Comparison of ENCODE assay signal across 15 cellular contexts in the genomic region with DNA sequence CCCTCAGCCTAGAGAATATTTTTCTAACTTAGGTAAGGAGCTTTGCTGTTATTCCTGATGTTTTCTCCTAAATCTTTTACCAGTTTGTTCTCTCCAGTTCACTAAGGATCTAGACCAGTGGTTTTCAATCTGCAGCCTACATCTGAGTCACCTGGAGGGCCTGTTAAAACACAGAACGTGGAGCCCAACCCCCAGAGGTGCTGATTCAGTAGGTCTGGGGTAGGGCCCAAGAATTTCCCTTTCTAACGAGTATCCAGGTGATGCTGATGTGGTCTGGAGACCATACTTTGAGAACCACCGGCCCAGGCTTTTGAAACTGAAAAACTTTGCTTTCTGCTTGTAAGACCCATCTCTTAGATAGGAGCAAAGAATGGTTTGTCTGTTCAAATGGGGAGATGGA. TPM values are rescaled to one million over a fixed set of nuclear protein-coding genes. Genes with fewer than 3 reads are reported as not detected.
DNase-seq lines count a peak whose midpoint lies in the region; ATAC-seq, FAIRE-seq and TF ChIP-seq lines count a peak whose summit lies in the region.
"Had no signal": no experiment of that assay in that cellular context is flagged by ENCODE, and none has a peak within 500 bp of the region (broad histone marks: within the 10 kb centered on the region; RNA-seq: fewer than 3 reads in every experiment).

No MANE protein-coding gene starts in this region.

- H3K4me2 ChIP-seq in BLaER1 treated with 17β-estradiol and CSF1 and Interleukin-3, amounts not matched to agents 10 nM and 100 nM = peak overlapping the region in 8 of 11 experiments; percentile 75 to 92 (median 86); a peak in 15 of 22 replicates

- intact Hi-C loops in ascending aorta (cut with DNase I) (no loop called here), head of caudate nucleus (cut with DNase I) (no loop called here)

- H3K36me3 ChIP-seq in BLaER1 treated with 17β-estradiol and CSF1 and Interleukin-3, amounts not matched to agents 10 nM and 100 nM = peaks cover 61 to 75% (median 68%) of the 10 kb centered on the region in 11 experiments
- H3K36me3 ChIP-seq in ascending aorta = no peaks in the 10 kb centered on the region
- no peaks in the 10 kb centered on the region for H3K36me3 ChIP-seq in neutrophil
- H3K36me3 ChIP-seq: lower lobe of right lung had no signal

- POLR2A ChIA-PET in T-cell (lab: Charles Lee) = interaction anchor here in 1 of 2 donors (0.6 kb wide), 1 partner anchor 77 kb away, joined by 3 read pairs; no protein-coding TSS in a partner anchor

- H3K9me3 ChIP-seq in BLaER1 treated with 17β-estradiol and CSF1 and Interleukin-3, amounts not matched to agents 10 nM and 100 nM (replicated peaks in 1 of 11) = peaks cover 0 to 44% (median 31%) of the 10 kb centered on the region in 11 experiments; a peak in 17 of 22 replicates
- no peaks in the 10 kb centered on the region for H3K9me3 ChIP-seq in ascending aorta
- H3K9me3 ChIP-seq in neutrophil = no peaks in the 10 kb centered on the region
- H3K9me3 ChIP-seq: lower lobe of right lung had no signal

- H3K27ac Mint-ChIP-seq in T-cell = no peak overlapping the region

- no peaks in the 10 kb centered on the region for H3K27me3 ChIP-seq in BLaER1 treated with 17β-estradiol and CSF1 and Interleukin-3, amounts not matched to agents 10 nM and 100 nM
- H3K27me3 ChIP-seq in ascending aorta (no peaks in the 10 kb centered on the region), neutrophil (no peaks in the 10 kb centered on the region)

- H3K27ac ChIP-seq in BLaER1 treated with 17β-estradiol and CSF1 and Interleukin-3, amounts not matched to agents 10 nM and 100 nM = peak overlapping the region; percentile 74 to 99 (median 94)
- H3K27ac ChIP-seq in ascending aorta (peak overlapping the region; percentile 66 to 74), neutrophil (peak overlapping the region; percentile 89)
- H3K27ac ChIP-seq: C4-2B had no signal

- peaks cover 28% of the 10 kb centered on the region for H3K36me3 Mint-ChIP-seq in T-cell

- no peaks in the 10 kb centered on the region for H3K9me3 Mint-ChIP-seq in T-cell

- H3K9ac ChIP-seq in BLaER1 treated with 17β-estradiol and CSF1 and Interleukin-3, amounts not matched to agents 10 nM and 100 nM = peak overlapping the region in 8 of 11 experiments; percentile 81 to 87 (median 84); a peak in 12 of 22 replicates

- no peak for FAIRE-seq in H54 (lab: Jason Lieb, UNC)

- peaks cover 32 to 90% (median 73%) of the 10 kb centered on the region in 10 experiments for H3K4me1 ChIP-seq in BLaER1 treated with 17β-estradiol and CSF1 and Interleukin-3, amounts not matched to agents 10 nM and 100 nM
- H3K4me1 ChIP-seq in ascending aorta (peaks cover 9 to 68% of the 10 kb centered on the region in 2 donors), neutrophil (ENCODE audit: control insufficient read depth in 1 of 2, insufficient read depth in 1 of 2, low read depth in 1 of 2, low read length in 1 of 2) (peaks cover 46% of the 10 kb centered on the region in 2 experiments)

- H3K4me3 Mint-ChIP-seq in T-cell = no peak overlapping the region

- H4K20me1 ChIP-seq in BLaER1 treated with 17β-estradiol and CSF1 and Interleukin-3, amounts not matched to agents 10 nM and 100 nM = peaks cover 0 to 13% (median 0%) of the 10 kb centered on the region in 11 experiments; a peak in 3 of 22 replicates

- TF ChIP-seq CTCF in ascending aorta (IDR thresholded peaks at IDR 0.05) (no peak), neutrophil (IDR thresholded peaks at IDR 0.05) (no peak)

- CTCF ChIA-PET in T-cell (lab: Charles Lee) = no interaction called here

- H3K27me3 Mint-ChIP-seq in T-cell = no peaks in the 10 kb centered on the region

- peaks cover 0 to 13% (median 6%) of the 10 kb centered on the region in 3 donors for H3K4me1 Mint-ChIP-seq in T-cell

- DNase-seq in ascending aorta (ENCODE audit: low spot score in 2 of 2) (no peak), H54 (ENCODE audit: insufficient read length, low spot score) (no peak), T-cell (no peak), head of caudate nucleus (no peak)
- DNase-seq: anterior cingulate cortex; lower lobe of right lung; occipital lobe; stimulated activated CD4-positive, alpha-beta T cell treated with anti-CD3 and anti-CD28 coated beads, Interleukin-15, amount 100 ng/mL, for 24 hours; T-helper 9 cell had no signal

- no peak for TF ChIP-seq POLR2A in H54 (IDR thresholded peaks at IDR 0.05; ENCODE audit: low read depth, low read length)

- H3K4me3 ChIP-seq in BLaER1 treated with 17β-estradiol and CSF1 and Interleukin-3, amounts not matched to agents 10 nM and 100 nM = peak overlapping the region in 5 of 10 experiments; percentile 10 to 41 (median 24); a peak in 7 of 20 replicates
- H3K4me3 ChIP-seq in ascending aorta = no peak overlapping the region
- no peak overlapping the region for H3K4me3 ChIP-seq in neutrophil (ENCODE audit: low read depth in 1 of 2, low read length in 1 of 2)
- H3K4me3 ChIP-seq: lower lobe of right lung had no signal

- ATAC-seq in HG02870 (IDR thresholded peaks at IDR 0.05; ENCODE audit: unreplicated experiment) (peak; percentile 38), T-cell (replicated peaks in 1 of 4) (no peak), HG03097 (IDR thresholded peaks at IDR 0.05; ENCODE audit: low FRiP score, unreplicated experiment) (no peak)
- ATAC-seq: Panc1 had no signal

RNA-seq across cellular contexts. Expression of a gene that starts 51.2 kb away (rescaled TPM):
- total RNA-seq in ascending aorta = 43.0 TPM
- total RNA-seq in T-cell = 100 to 1,000 TPM; 164 to 260 (median 169) TPM
